8 cellular contexts compared by ENCODE assay signal in genomic region chr14:70359076-70359424, GRCh38. TPM values are rescaled to one million over a fixed set of nuclear protein-coding genes. Genes with fewer than 3 reads are reported as not detected.
A peak's percentile ranks its signal among the peaks of the same experiment; 100 is the strongest.
DNase-seq lines count a peak whose midpoint lies in the region; ATAC-seq and TF ChIP-seq lines count a peak whose summit lies in the region.

No MANE protein-coding gene starts in this region.

- H3K36me3 ChIP-seq in MM.1S (replicated peaks; ENCODE audit: insufficient read depth, low read length), result no peaks in the 10 kb centered on the region

- peak; percentile 46 for DNase-seq in Right ventricle myocardium superior
- DNase-seq in left cardiac atrium, result no peak
- no peak for DNase-seq in MM.1S
- DNase-seq in dorsolateral prefrontal cortex, result peak in 3 of 10 donors; percentile 26 to 45 (median 30)
- DNase-seq in HEK293T (ENCODE audit: extremely low spot score), result no peak
- no peak for DNase-seq in central memory CD4-positive, alpha-beta T cell
- DNase-seq in SHP77 treated with DMSO at 0.1 percent for 48 hours (lab: John Stamatoyannopoulos, UW), result no peak

- H3F3A ChIP-seq in MM.1S (ENCODE audit: insufficient read depth, low read length), result no peaks in the 10 kb centered on the region

- CTCF ChIA-PET in HEK293T (lab: Yijun Ruan, JAX), result no interaction called here

- peak overlapping the region; percentile 94 to 99 (median 97) for H3K4me3 Mint-ChIP-seq in nephron

- intact Hi-C loops in Right ventricle myocardium superior (cut with DNase I) (no loop called here), left cardiac atrium (cut with DNase I) (no loop called here), dorsolateral prefrontal cortex (cut with DNase I) (no loop called here)

- no peaks in the 10 kb centered on the region for H3K9me3 Mint-ChIP-seq in nephron

- peak overlapping the region; percentile 84 for H2AFZ ChIP-seq in MM.1S (ENCODE audit: low read length)

- ATAC-seq in Right ventricle myocardium superior (ENCODE audit: poor library complexity) (no peak), left cardiac atrium (no peak)

- POLR2A ChIA-PET in HEK293T (lab: Yijun Ruan, JAX), result interaction anchor here (0.7 to 1.4 kb wide), 5 partner anchors 9 to 480 kb away, joined by 3 to 4 read pairs (median 3); partner anchors contain the start of gene SMOC1

- no peaks in the 10 kb centered on the region for H3K9me2 ChIP-seq in MM.1S (replicated peaks; ENCODE audit: insufficient read depth, low read length)

- H3K36me3 Mint-ChIP-seq in nephron (ENCODE audit: low read depth), result peaks cover 9% of the 10 kb centered on the region

- H3K4me3 ChIP-seq in MM.1S (ENCODE audit: low read length) (peak overlapping the region; percentile 87), dorsolateral prefrontal cortex (peak overlapping the region; percentile 54 to 95 (median 84))

- H3K27me3 Mint-ChIP-seq in nephron (ENCODE audit: low read depth), result peaks cover 4% of the 10 kb centered on the region

- peak overlapping the region; percentile 18 for H3K4me2 ChIP-seq in MM.1S (ENCODE audit: low read depth, low read length)

- H3K4me1 ChIP-seq in MM.1S (ENCODE audit: low read length), result no peaks in the 10 kb centered on the region

- no peaks in the 10 kb centered on the region for H3K9me3 ChIP-seq in MM.1S (replicated peaks; ENCODE audit: insufficient read depth, low read length)

- H3K27ac ChIP-seq in MM.1S (ENCODE audit: low read length) (peak overlapping the region; percentile 36; the same call in 1 of the 2 replicates), dorsolateral prefrontal cortex (peak overlapping the region in 56 of 59 donors; percentile 18 to 92 (median 76))

- H3K4me1 Mint-ChIP-seq in nephron, result peaks cover 16% of the 10 kb centered on the region

- peaks cover 47% of the 10 kb centered on the region for H3K79me2 ChIP-seq in MM.1S (ENCODE audit: low read length)

- TF ChIP-seq CTCF in MM.1S (IDR thresholded peaks at IDR 0.05; ENCODE audit: low read length) (no peak), dorsolateral prefrontal cortex (IDR thresholded peaks at IDR 0.05 in 54 of 56, conservative IDR thresholded peaks at IDR 0.05 in 2 of 56; ENCODE audit: low read depth in 1 of 56, partially characterized antibody in 56 of 56) (no peak), nephron (IDR thresholded peaks at IDR 0.05; ENCODE audit: unreplicated experiment in 3 of 3) (no peak)

- H3K27me3 ChIP-seq in MM.1S (replicated peaks; ENCODE audit: insufficient read depth, low read length), result no peaks in the 10 kb centered on the region
- H3K27me3 ChIP-seq in dorsolateral prefrontal cortex, result no peaks in the 10 kb centered on the region

- H4K20me1 ChIP-seq in MM.1S (ENCODE audit: insufficient read depth, low read length), result no peaks in the 10 kb centered on the region

- peak overlapping the region; percentile 62; the same call in 1 of the 2 replicates for H3K9ac ChIP-seq in MM.1S (ENCODE audit: low read length)

- H3K27ac Mint-ChIP-seq in nephron, result peak overlapping the region; percentile 98 to 100 (median 99)

TF ChIP-seq in HEK293T, 16 proteins besides CTCF, POLR2A, EP300 and RAD21:
- TF ChIP-seq FOXA1 (IDR thresholded peaks at IDR 0.05) (no peak), ZNF384 (IDR thresholded peaks at IDR 0.05) (no peak), HDGF (IDR thresholded peaks at IDR 0.05; ENCODE audit: borderline replicate concordance) (no peak), FOXM1 (IDR thresholded peaks at IDR 0.05; ENCODE audit: borderline replicate concordance) (no peak), SP1 (IDR thresholded peaks at IDR 0.05) (no peak), FOXK2 (IDR thresholded peaks at IDR 0.05) (no peak), TARDBP (IDR thresholded peaks at IDR 0.05) (no peak), CTBP1 (IDR thresholded peaks at IDR 0.05; ENCODE audit: borderline replicate concordance) (no peak), BHLHE40 (IDR thresholded peaks at IDR 0.05; ENCODE audit: borderline replicate concordance) (no peak), NFRKB (IDR thresholded peaks at IDR 0.05) (no peak), ARNT (IDR thresholded peaks at IDR 0.05) (no peak), LEF1 (IDR thresholded peaks at IDR 0.05; ENCODE audit: borderline replicate concordance) (no peak), L3MBTL2 (conservative IDR thresholded peaks at IDR 0.05) (no peak), SUZ12 (IDR thresholded peaks at IDR 0.05) (no peak), ELF4 (IDR thresholded peaks at IDR 0.05) (no peak)
- TF ChIP-seq, protein P1, sequence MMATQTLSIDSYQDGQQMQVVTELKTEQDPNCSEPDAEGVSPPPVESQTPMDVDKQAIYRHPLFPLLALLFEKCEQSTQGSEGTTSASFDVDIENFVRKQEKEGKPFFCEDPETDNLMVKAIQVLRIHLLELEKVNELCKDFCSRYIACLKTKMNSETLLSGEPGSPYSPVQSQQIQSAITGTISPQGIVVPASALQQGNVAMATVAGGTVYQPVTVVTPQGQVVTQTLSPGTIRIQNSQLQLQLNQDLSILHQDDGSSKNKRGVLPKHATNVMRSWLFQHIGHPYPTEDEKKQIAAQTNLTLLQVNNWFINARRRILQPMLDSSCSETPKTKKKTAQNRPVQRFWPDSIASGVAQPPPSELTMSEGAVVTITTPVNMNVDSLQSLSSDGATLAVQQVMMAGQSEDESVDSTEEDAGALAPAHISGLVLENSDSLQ (IDR thresholded peaks at IDR 0.05), result no peak
TF ChIP-seq in HEK293T: peak in this region for 0.

RNA-seq across cellular contexts. Expression of gene COX16, which starts 0.4 kb away (rescaled TPM):
- total RNA-seq in Right ventricle myocardium superior (26.5 TPM), left cardiac atrium (10 to 100 TPM; 30.1 to 36.6 TPM), dorsolateral prefrontal cortex (10 to 100 TPM; 14.0 to 48.3 (median 28.0) TPM)

RNA-seq across cellular contexts. Expression of gene SYNJ2BP, which starts 57.8 kb away (rescaled TPM):
- total RNA-seq in Right ventricle myocardium superior (54.8 TPM), left cardiac atrium (10 to 100 TPM; 35.3 to 43.8 TPM), dorsolateral prefrontal cortex (10 to 100 TPM; 23.0 to 43.3 (median 29.2) TPM)
